ENCODE assay signal across 1 cellular context in the genomic region with DNA sequence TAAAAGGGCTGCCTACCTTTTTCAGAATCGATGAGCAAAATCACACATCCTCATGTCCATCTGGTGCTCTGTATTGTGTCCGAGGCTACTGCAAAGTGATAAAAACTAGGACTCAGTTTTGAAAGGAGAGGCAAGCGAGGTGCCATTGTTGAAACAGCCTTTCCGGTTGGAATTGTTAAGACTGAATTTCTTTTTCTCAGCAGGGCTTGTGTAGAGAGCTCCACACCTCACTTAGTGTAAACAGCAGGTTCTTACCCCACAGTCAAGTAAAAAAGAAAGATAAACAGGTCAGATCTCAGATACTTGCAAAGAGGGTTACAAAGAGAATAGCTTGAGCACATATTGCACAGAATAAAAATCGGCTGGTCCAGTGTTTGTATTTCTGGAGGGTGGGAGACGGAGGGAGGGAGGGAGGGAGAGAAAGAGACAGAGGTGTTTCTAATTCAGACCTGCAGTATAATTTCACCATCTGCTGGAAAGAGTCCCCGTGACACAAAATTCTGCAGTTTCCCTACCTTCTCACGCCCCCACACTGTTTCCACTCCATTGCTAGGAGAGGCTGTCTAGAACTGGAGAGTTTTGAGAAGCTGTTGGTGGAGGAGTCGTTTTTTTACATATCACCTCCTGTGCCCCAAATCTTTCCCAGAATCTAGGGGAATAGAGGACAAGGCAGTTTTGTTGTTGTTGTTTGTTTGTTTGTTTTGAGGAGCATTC.
TF ChIP-seq lines count a peak whose summit lies in the region.

No MANE protein-coding gene starts in this region.

TF ChIP-seq in H1, 55 proteins besides CTCF, POLR2A, EP300 and RAD21:
- TF ChIP-seq KDM5A (IDR thresholded peaks at IDR 0.05; ENCODE audit: low read length) = no peak
- TF ChIP-seq SP1 (IDR thresholded peaks at IDR 0.05; ENCODE audit: low read depth, low read length) = no peak
- TF ChIP-seq TBP (IDR thresholded peaks at IDR 0.05; ENCODE audit: low read depth, low read length) = no peak
- no peak for TF ChIP-seq GABPA (IDR thresholded peaks at IDR 0.05; ENCODE audit: borderline replicate concordance, insufficient read depth, low read length)
TF ChIP-seq in H1: peak in this region for 0.
